ENCODE assay signal across 17 cellular contexts in genomic region chr17:76531501-76532038, GRCh38.
DNase-seq lines count a peak whose midpoint lies in the region; ATAC-seq and TF ChIP-seq lines count a peak whose summit lies in the region.
"Had no signal": no experiment of that assay in that cellular context is flagged by ENCODE, and none has a peak within 500 bp of the region (broad histone marks: within the 10 kb centered on the region; RNA-seq: fewer than 3 reads in every experiment).

No MANE protein-coding gene starts in this region.

- no peak overlapping the region for H3K4me3 ChIP-seq in tibial artery
- H3K4me3 ChIP-seq: hepatocyte, SJCRH30, thoracic aorta had no signal

- H3K27me3 Mint-ChIP-seq in T-helper 1 cell treated with Interleukin-12 subunit alpha and Interleukin-12 subunit beta and Interleukin-4 antibody, amounts not matched to agents 30 μg/mL and 1 μg/mL, for 36 hours (ENCODE audit: low read depth), result peaks cover 39% of the 10 kb centered on the region
- peaks cover 13% of the 10 kb centered on the region for H3K27me3 Mint-ChIP-seq in nephron (ENCODE audit: low read depth)

- peak overlapping the region; percentile 34 for H3K27ac Mint-ChIP-seq in T-helper 1 cell treated with Interleukin-12 subunit alpha and Interleukin-12 subunit beta and Interleukin-4 antibody, amounts not matched to agents 30 μg/mL and 1 μg/mL, for 36 hours
- H3K27ac Mint-ChIP-seq in nephron, result peak overlapping the region; percentile 88 to 97 (median 90)
- H3K27ac Mint-ChIP-seq: activated T-cell treated with anti-CD3 and anti-CD28 coated beads, Interleukin-2, amount 50 U/mL, for 72 hours had no signal

- H3K9me3 ChIP-seq in tibial artery, result no peaks in the 10 kb centered on the region
- H3K9me3 ChIP-seq: SJCRH30, thoracic aorta had no signal

- H3K27ac ChIP-seq in epithelial cell of prostate (peak overlapping the region; percentile 88), tibial artery (peak overlapping the region; percentile 81 to 83)

- H3K27me3 ChIP-seq in tibial artery, result peaks cover 0 to 21% of the 10 kb centered on the region in 2 donors
- H3K27me3 ChIP-seq: SJCRH30 had no signal

- H3K4me1 Mint-ChIP-seq in T-helper 1 cell treated with Interleukin-12 subunit alpha and Interleukin-12 subunit beta and Interleukin-4 antibody, amounts not matched to agents 30 μg/mL and 1 μg/mL, for 36 hours (ENCODE audit: low read depth), result peaks cover 7% of the 10 kb centered on the region
- H3K4me1 Mint-ChIP-seq in nephron, result peaks cover 69% of the 10 kb centered on the region

- no peak for DNase-seq in T-helper 1 cell
- DNase-seq in epithelial cell of prostate (ENCODE audit: low read depth, low spot score), result no peak
- no peak for DNase-seq in tibial artery
- DNase-seq in nucleus accumbens (lab: John Stamatoyannopoulos, UW), result no peak
- no peak for DNase-seq in NCI-H1436 treated with DMSO at 0.1 percent for 48 hours (lab: John Stamatoyannopoulos, UW)
- DNase-seq: 8988T; activated CD4-positive, CD25-positive, alpha-beta regulatory T cell treated with anti-CD3 and anti-CD28 coated beads, Interleukin-2, amount 50 U/mL, for 72 hours; activated T-cell treated with anti-CD3 and anti-CD28 coated beads, Interleukin-2, amount 50 U/mL, for 72 hours; COR-L47; effector memory CD8-positive, alpha-beta T cell; NCI-H187 treated with DMSO at 0.1 percent for 48 hours; SJCRH30 had no signal

- intact Hi-C loops in tibial artery (cut with DNase I; ENCODE audit: low total_unique reads), result no loop called here

- no peaks in the 10 kb centered on the region for H3K36me3 Mint-ChIP-seq in T-helper 1 cell treated with Interleukin-12 subunit alpha and Interleukin-12 subunit beta and Interleukin-4 antibody, amounts not matched to agents 30 μg/mL and 1 μg/mL, for 36 hours (ENCODE audit: low read depth)
- H3K36me3 Mint-ChIP-seq in nephron (ENCODE audit: low read depth), result no peaks in the 10 kb centered on the region

- ATAC-seq in HG03565 (IDR thresholded peaks at IDR 0.05; ENCODE audit: unreplicated experiment), result no peak
- ATAC-seq: activated T-cell treated with anti-CD3 and anti-CD28 coated beads, Interleukin-2, amount 50 U/mL, for 72 hours; effector memory CD8-positive, alpha-beta T cell had no signal

- no peak overlapping the region for H3K4me3 Mint-ChIP-seq in T-helper 1 cell treated with Interleukin-12 subunit alpha and Interleukin-12 subunit beta and Interleukin-4 antibody, amounts not matched to agents 30 μg/mL and 1 μg/mL, for 36 hours
- peak overlapping the region; percentile 0 to 63 (median 21) for H3K4me3 Mint-ChIP-seq in nephron
- H3K4me3 Mint-ChIP-seq: activated T-cell treated with anti-CD3 and anti-CD28 coated beads, Interleukin-2, amount 50 U/mL, for 72 hours; effector memory CD8-positive, alpha-beta T cell had no signal

- H3K36me3 ChIP-seq in tibial artery, result no peaks in the 10 kb centered on the region
- H3K36me3 ChIP-seq: SJCRH30, thoracic aorta had no signal

- TF ChIP-seq CTCF in nephron (IDR thresholded peaks at IDR 0.05; ENCODE audit: unreplicated experiment in 3 of 3) (no peak), tibial artery (IDR thresholded peaks at IDR 0.05) (no peak)

- H3K4me1 ChIP-seq in tibial artery, result peaks cover 0 to 41% (median 38%) of the 10 kb centered on the region in 4 donors

- H3K9me3 Mint-ChIP-seq in T-helper 1 cell treated with Interleukin-12 subunit alpha and Interleukin-12 subunit beta and Interleukin-4 antibody, amounts not matched to agents 30 μg/mL and 1 μg/mL, for 36 hours, result no peaks in the 10 kb centered on the region
- H3K9me3 Mint-ChIP-seq in nephron, result no peaks in the 10 kb centered on the region
- H3K9me3 Mint-ChIP-seq: activated T-cell treated with anti-CD3 and anti-CD28 coated beads, Interleukin-2, amount 50 U/mL, for 72 hours; effector memory CD8-positive, alpha-beta T cell had no signal
